In the genomic region with DNA sequence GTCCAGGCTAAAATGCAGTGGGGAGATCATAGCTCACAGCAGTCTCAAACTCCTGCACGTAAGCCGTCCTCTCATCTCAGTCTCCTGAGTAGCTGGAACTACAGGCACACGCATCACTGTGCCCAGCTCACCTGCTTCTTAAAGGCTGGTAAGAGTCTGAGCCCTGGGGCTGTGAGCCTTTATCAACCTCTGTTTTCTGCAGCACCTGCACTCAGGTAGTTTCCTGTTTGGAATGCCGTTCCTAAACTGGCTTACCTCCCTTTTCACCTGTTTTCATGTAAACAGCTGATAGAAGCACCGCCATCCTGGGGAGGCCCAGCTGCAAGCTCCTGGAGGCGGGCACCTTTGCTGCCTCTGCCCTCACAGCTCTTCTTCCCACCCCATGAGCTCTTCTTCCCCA, we compare ENCODE assay signal across 19 cellular contexts. TPM values are rescaled to one million over a fixed set of nuclear protein-coding genes. Genes with fewer than 3 reads are reported as not detected.
DNase-seq lines count a peak whose midpoint lies in the region; ATAC-seq and TF ChIP-seq lines count a peak whose summit lies in the region.
"Had no signal": no experiment of that assay in that cellular context is flagged by ENCODE, and none has a peak within 500 bp of the region (broad histone marks: within the 10 kb centered on the region; RNA-seq: fewer than 3 reads in every experiment).

No MANE protein-coding gene starts in this region.

- ATAC-seq in GM23338 (peak; percentile 54), HG03139 (IDR thresholded peaks at IDR 0.05; ENCODE audit: unreplicated experiment) (no peak)

- DNase-seq in DMS153 treated with DMSO at 0.1 percent for 48 hours (lab: John Stamatoyannopoulos, UW; ENCODE audit: unreplicated experiment), result peak; percentile 20
- DNase-seq in GM23338 (ENCODE audit: low spot score), result peak; percentile 22
- DNase-seq in NCI-H345 treated with DMSO at 0.1 percent for 48 hours (lab: John Stamatoyannopoulos, UW; ENCODE audit: unreplicated experiment), result peak; percentile 47
- DNase-seq in endodermal cell, result peak; percentile 38
- no peak for DNase-seq in H4 (ENCODE audit: low spot score)
- DNase-seq in HuH-7.5 (ENCODE audit: low spot score), result no peak
- DNase-seq: ACHN; C1 segment of cervical spinal cord; CD8-positive, alpha-beta memory T cell; IMR-90; NCI-H1694; NCI-H2081 treated with DMSO at 0.1 percent for 48 hours; NCI-H446; Peyer's patch; T-helper 2 cell had no signal

- no peak overlapping the region for H2AFZ ChIP-seq in GM23338

- H3K4me3 Mint-ChIP-seq in GM23338, result no peak overlapping the region
- no peak overlapping the region for H3K4me3 Mint-ChIP-seq in endodermal cell
- H3K4me3 Mint-ChIP-seq: CD8-positive, alpha-beta memory T cell had no signal

- peaks cover 9% of the 10 kb centered on the region; the same call in 2 of the 3 replicates for H3K4me1 Mint-ChIP-seq in GM23338
- H3K4me1 Mint-ChIP-seq in endodermal cell, result no peaks in the 10 kb centered on the region

- no peaks in the 10 kb centered on the region for H4K20me1 ChIP-seq in GM23338 (replicated peaks; ENCODE audit: insufficient read depth)

- peaks cover 2% of the 10 kb centered on the region for H3K27me3 Mint-ChIP-seq in GM23338 (ENCODE audit: insufficient read depth, low read depth, poor library complexity)
- H3K27me3 Mint-ChIP-seq in endodermal cell (ENCODE audit: insufficient read depth), result no peaks in the 10 kb centered on the region

- no peak overlapping the region for H3K9ac ChIP-seq in endodermal cell (ENCODE audit: extremely low read depth, low read length, poor library complexity, severe bottlenecking)

- H3K36me3 ChIP-seq in GM23338 (ENCODE audit: insufficient read depth), result no peaks in the 10 kb centered on the region
- no peaks in the 10 kb centered on the region for H3K36me3 ChIP-seq in endodermal cell (ENCODE audit: control insufficient read depth, insufficient read depth, low read length)
- H3K36me3 ChIP-seq: Peyer's patch had no signal

- no peaks in the 10 kb centered on the region for H3K4me1 ChIP-seq in GM23338 (ENCODE audit: insufficient read depth)
- no peaks in the 10 kb centered on the region for H3K4me1 ChIP-seq in endodermal cell (ENCODE audit: control insufficient read depth, insufficient read depth, low read length)
- H3K4me1 ChIP-seq: Peyer's patch had no signal

- H3K9me3 Mint-ChIP-seq in GM23338 (no peaks in the 10 kb centered on the region), endodermal cell (no peaks in the 10 kb centered on the region)

- no peaks in the 10 kb centered on the region for H3F3A ChIP-seq in GM23338 (replicated peaks; ENCODE audit: low read depth)

- H3K27ac Mint-ChIP-seq in GM23338 (peak overlapping the region; percentile 65), endodermal cell (no peak overlapping the region)
- H3K27ac Mint-ChIP-seq: CD8-positive, alpha-beta memory T cell had no signal

- H3K9me3 ChIP-seq in endodermal cell (ENCODE audit: control insufficient read depth, low read length), result no peaks in the 10 kb centered on the region
- H3K9me3 ChIP-seq: Peyer's patch had no signal

- 75 to 88% methylated on average over 4 to 6 of the region's 6 CpGs for WGBS in endodermal cell (ENCODE audit: insufficient coverage in 1 of 2, insufficient read length in 1 of 2), 2 experiments

- H3K27ac ChIP-seq in GM23338 (ENCODE audit: low read depth), result 0 out of 2 replicates have a peak overlapping the region, but pooled peaks have one; percentile 4
- no peak overlapping the region for H3K27ac ChIP-seq in endodermal cell (ENCODE audit: low read depth, low read length)
- H3K27ac ChIP-seq: HL-60, Peyer's patch had no signal

- H3K9me2 ChIP-seq in GM23338 (ENCODE audit: insufficient read depth), result peaks cover 6% of the 10 kb centered on the region

- TF ChIP-seq CTCF in GM23338 (conservative IDR thresholded peaks at IDR 0.05; ENCODE audit: low read depth in 2 of 2) (no peak), endodermal cell (conservative IDR thresholded peaks at IDR 0.05) (no peak)

- no peaks in the 10 kb centered on the region for H3K36me3 Mint-ChIP-seq in GM23338 (ENCODE audit: low read depth)
- H3K36me3 Mint-ChIP-seq in endodermal cell (ENCODE audit: low read depth), result no peaks in the 10 kb centered on the region
- H3K36me3 Mint-ChIP-seq: CD8-positive, alpha-beta memory T cell had no signal

- no peak overlapping the region for H3K4me3 ChIP-seq in GM23338
- no peak overlapping the region for H3K4me3 ChIP-seq in endodermal cell (ENCODE audit: low read length)
- H3K4me3 ChIP-seq: Peyer's patch had no signal

- no peak overlapping the region for H3K4me2 ChIP-seq in GM23338

- H3K27me3 ChIP-seq in GM23338 (ENCODE audit: insufficient read depth), result no peaks in the 10 kb centered on the region
- H3K27me3 ChIP-seq in endodermal cell (ENCODE audit: control insufficient read depth, insufficient read depth, low read length, poor library complexity, severe bottlenecking), result no peaks in the 10 kb centered on the region
- H3K27me3 ChIP-seq: Peyer's patch had no signal

- H3K79me2 ChIP-seq in GM23338 (replicated peaks; ENCODE audit: insufficient read depth), result no peaks in the 10 kb centered on the region

TF ChIP-seq in GM23338, 12 proteins besides CTCF, POLR2A, EP300 and RAD21 (continues in another document):
- no peak for TF ChIP-seq JUNB (IDR thresholded peaks at IDR 0.05; ENCODE audit: unreplicated experiment)
- TF ChIP-seq, protein P1, sequence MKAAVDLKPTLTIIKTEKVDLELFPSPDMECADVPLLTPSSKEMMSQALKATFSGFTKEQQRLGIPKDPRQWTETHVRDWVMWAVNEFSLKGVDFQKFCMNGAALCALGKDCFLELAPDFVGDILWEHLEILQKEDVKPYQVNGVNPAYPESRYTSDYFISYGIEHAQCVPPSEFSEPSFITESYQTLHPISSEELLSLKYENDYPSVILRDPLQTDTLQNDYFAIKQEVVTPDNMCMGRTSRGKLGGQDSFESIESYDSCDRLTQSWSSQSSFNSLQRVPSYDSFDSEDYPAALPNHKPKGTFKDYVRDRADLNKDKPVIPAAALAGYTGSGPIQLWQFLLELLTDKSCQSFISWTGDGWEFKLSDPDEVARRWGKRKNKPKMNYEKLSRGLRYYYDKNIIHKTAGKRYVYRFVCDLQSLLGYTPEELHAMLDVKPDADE (IDR thresholded peaks at IDR 0.05), result no peak
- no peak for TF ChIP-seq POLR2AphosphoS5 (IDR thresholded peaks at IDR 0.05; ENCODE audit: low read depth)

RNA-seq across cellular contexts. Expression of a gene that starts 45.4 kb away (rescaled TPM):
- 2.5 and 3.0 TPM in 2 replicates for total RNA-seq in GM23338 (2014; rRNA removed; shearing (Covaris generic))
- 0.81 and 1.2 TPM in 2 replicates for polyA plus RNA-seq in GM23338 (2016; fragmentation: Nextera tagmentation; extraction: Ambion mirVana)
- total RNA-seq in endodermal cell, result 1 to 10 TPM; 1.5 to 1.8 TPM
- polyA plus RNA-seq in endodermal cell (2013, experiment 1 of 2), result 1.2 TPM
- polyA plus RNA-seq in endodermal cell (2013, experiment 2 of 2), result 1.0 TPM
- total RNA-seq in H4 (2014; rRNA removed; shearing (Covaris generic)), result 0.04 TPM in 1 of 2 replicates, not detected in the other
- total RNA-seq: CD8-positive, alpha-beta memory T cell; HT1080; IMR-90; SK-MEL-5 had no signal
- polyA plus RNA-seq: CD8-positive, alpha-beta memory T cell; IMR-90 had no signal

Comparison
In these comparisons a context has a peak if more than half of its experiments do, and no peak if none do; other contexts are left out.
1. DNase-seq: peak in DMS153 treated with DMSO at 0.1 percent for 48 hours (single experiment), GM23338 (single experiment), NCI-H345 treated with DMSO at 0.1 percent for 48 hours (single experiment) and endodermal cell (single experiment); none in H4 (single experiment) and HuH-7.5 (single experiment).